ENCODE assay signal across 9 cellular contexts in genomic region chr15:74857082-74857655, GRCh38. TPM values are rescaled to one million over a fixed set of nuclear protein-coding genes. Genes with fewer than 3 reads are reported as not detected.
DNase-seq lines count a peak whose midpoint lies in the region; ATAC-seq and TF ChIP-seq lines count a peak whose summit lies in the region.
"Had no signal": no experiment of that assay in that cellular context is flagged by ENCODE, and none has a peak within 500 bp of the region (broad histone marks: within the 10 kb centered on the region; RNA-seq: fewer than 3 reads in every experiment).

No MANE protein-coding gene starts in this region.

- H3K27ac ChIP-seq in skeletal muscle tissue (ENCODE audit: low read depth, low read length) = peak overlapping the region; percentile 3
- H3K27ac ChIP-seq in caudate nucleus (ENCODE audit: low read depth, low read length) = no peak overlapping the region

- H3K9me3 Mint-ChIP-seq in activated B cell treated with CpG ODN at 0.5 μM for 24 hours = no peaks in the 10 kb centered on the region

- no peaks in the 10 kb centered on the region for H3K27me3 ChIP-seq in skeletal muscle tissue (ENCODE audit: control insufficient read depth in 3 of 3, insufficient read depth in 3 of 3, low read length in 3 of 3)

- intact Hi-C loops in activated B cell treated with CpG ODN at 0.5 μM for 24 hours (cut with micrococcal nuclease) = loop anchor here (1.0 to 2.0 kb wide), 2 partner anchors 13 to 14 kb away; partner anchors contain the start of gene ULK3

- peaks cover 52% of the 10 kb centered on the region for H3K4me1 Mint-ChIP-seq in activated B cell treated with CpG ODN at 0.5 μM for 24 hours

- peak overlapping the region; percentile 44 for H3K4me3 Mint-ChIP-seq in activated B cell treated with CpG ODN at 0.5 μM for 24 hours

- peak overlapping the region in 1 of 3 donors; percentile 40 for H3K9ac ChIP-seq in skeletal muscle tissue (ENCODE audit: low read depth in 1 of 3, low read length in 3 of 3)

- ATAC-seq in HG02943 (IDR thresholded peaks at IDR 0.05; ENCODE audit: low read depth, unreplicated experiment) (peak; percentile 71), activated B cell treated with CpG ODN at 0.5 μM for 24 hours (ENCODE audit: low read depth) (peak; percentile 72)

- peaks cover 31% of the 10 kb centered on the region for H3K36me3 Mint-ChIP-seq in activated B cell treated with CpG ODN at 0.5 μM for 24 hours (ENCODE audit: low read depth)

- H3K4me3 ChIP-seq in skeletal muscle tissue (ENCODE audit: low read length in 3 of 3) = no peak overlapping the region

- H3K36me3 ChIP-seq in skeletal muscle tissue (ENCODE audit: control insufficient read depth in 3 of 3, insufficient read depth in 3 of 3, low read length in 3 of 3) = peaks cover 17 to 21% (median 19%) of the 10 kb centered on the region in 3 donors

- H3K9me3 ChIP-seq in skeletal muscle tissue (ENCODE audit: control insufficient read depth in 3 of 3, low read length in 3 of 3) = no peaks in the 10 kb centered on the region

- CTCF ChIA-PET in activated B cell treated with CpG ODN at 0.5 μM for 24 hours (lab: Charles Lee) = interaction anchor here (3.9 kb wide), 1 partner anchor 44 kb away, joined by 22 read pairs; no protein-coding TSS in a partner anchor

- no peaks in the 10 kb centered on the region for H3K27me3 Mint-ChIP-seq in activated B cell treated with CpG ODN at 0.5 μM for 24 hours

- peak overlapping the region; percentile 83 for H3K27ac Mint-ChIP-seq in activated B cell treated with CpG ODN at 0.5 μM for 24 hours

- POLR2A ChIA-PET in activated B cell treated with CpG ODN at 0.5 μM for 24 hours (lab: Charles Lee) = interaction anchor here (0.6 to 4.9 kb wide), 4 partner anchors 12 to 44 kb away, joined by 3 to 42 read pairs (median 20); partner anchors contain the start of gene ULK3

- DNase-seq in NCI-H2107 treated with DMSO at 0.1 percent for 48 hours (lab: John Stamatoyannopoulos, UW; ENCODE audit: unreplicated experiment) = peak; percentile 5
- no peak for DNase-seq in NCI-H2107 (lab: John Stamatoyannopoulos, UW)
- DNase-seq in activated B cell treated with CpG ODN at 0.5 μM for 24 hours = no peak
- DNase-seq in OCI-M1 (lab: John Stamatoyannopoulos, UW) = no peak
- no peak for DNase-seq in NCI-H146 treated with DMSO at 0.1 percent for 48 hours (lab: John Stamatoyannopoulos, UW; ENCODE audit: unreplicated experiment)
- DNase-seq in caudate nucleus (lab: John Stamatoyannopoulos, UW) = no peak

- peaks cover 17 to 38% (median 22%) of the 10 kb centered on the region in 3 donors for H3K4me1 ChIP-seq in skeletal muscle tissue (ENCODE audit: control insufficient read depth in 3 of 3, insufficient read depth in 3 of 3, low read length in 3 of 3)

- no peak for TF ChIP-seq CTCF in activated B cell treated with CpG ODN at 0.5 μM for 24 hours (IDR thresholded peaks at IDR 0.05)

RNA-seq across cellular contexts. Expression of gene ULK3, which starts 14.2 kb away (rescaled TPM):
- total RNA-seq in activated B cell treated with CpG ODN at 0.5 μM for 24 hours (43.6 and 52.1 TPM in 2 replicates), skeletal muscle tissue (18.3 TPM)

RNA-seq across cellular contexts. Expression of gene SCAMP2, which starts 16.0 kb away (rescaled TPM):
- total RNA-seq in activated B cell treated with CpG ODN at 0.5 μM for 24 hours (112 and 129 TPM in 2 replicates), skeletal muscle tissue (15.7 TPM)

RNA-seq across cellular contexts. Expression of gene CPLX3, which starts 30.7 kb away (rescaled TPM):
- total RNA-seq in activated B cell treated with CpG ODN at 0.5 μM for 24 hours = 0.20 and 0.22 TPM in 2 replicates
- not detected for total RNA-seq in skeletal muscle tissue
- total RNA-seq: endothelial cell of umbilical vein had no signal

RNA-seq across cellular contexts. Expression of gene MPI, which starts 32.7 kb away (rescaled TPM):
- total RNA-seq in activated B cell treated with CpG ODN at 0.5 μM for 24 hours = 33.1 and 40.2 TPM in 2 replicates
- 22.4 TPM for total RNA-seq in skeletal muscle tissue

RNA-seq across cellular contexts. Expression of gene LMAN1L, which starts 44.5 kb away (rescaled TPM):
- total RNA-seq in activated B cell treated with CpG ODN at 0.5 μM for 24 hours (1.0 and 2.2 TPM in 2 replicates), skeletal muscle tissue (not detected)
- total RNA-seq: endothelial cell of umbilical vein had no signal
